Comparison of ENCODE assay signal across 7 cellular contexts in the genomic region with DNA sequence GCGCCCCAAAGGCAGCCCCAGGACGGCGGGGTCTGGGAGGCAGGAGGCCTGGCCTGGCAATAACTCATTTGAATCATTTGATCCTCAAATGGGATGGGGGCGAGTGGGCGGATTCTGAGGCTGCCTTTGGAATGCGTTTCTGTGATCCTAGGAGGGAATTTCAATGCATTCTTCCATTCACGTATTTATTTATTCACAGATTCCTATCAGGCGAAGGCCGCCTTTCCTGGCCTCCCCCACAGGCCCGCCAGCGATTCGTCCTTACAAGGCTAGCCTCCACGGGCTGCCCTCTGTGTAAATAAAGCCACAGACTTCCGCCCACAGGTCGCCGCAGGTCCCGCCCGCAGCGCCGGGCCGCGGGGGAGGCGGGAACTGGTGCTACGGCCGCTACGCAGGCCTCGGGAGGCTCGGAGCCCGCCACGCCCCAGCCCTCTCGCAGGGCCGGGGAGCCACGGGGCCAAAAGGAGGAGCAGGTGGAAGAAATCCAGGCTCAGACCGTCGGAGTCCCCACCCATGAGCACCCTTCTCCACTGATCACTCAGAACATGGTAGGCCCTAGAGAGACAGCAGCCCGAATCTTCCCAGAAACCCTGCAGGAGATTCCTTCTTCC. TPM values are rescaled to one million over a fixed set of nuclear protein-coding genes. Genes with fewer than 3 reads are reported as not detected.
DNase-seq lines count a peak whose midpoint lies in the region; ATAC-seq and TF ChIP-seq lines count a peak whose summit lies in the region.

No MANE protein-coding gene starts in this region.

- whole genome bisulfite sequencing in thymus: 14% methylated on average over 36 of the region's 36 CpGs

- peak overlapping the region; percentile 78 for H3K27ac ChIP-seq in thymus (ENCODE audit: low read depth)

- peak overlapping the region; percentile 86 for H3K4me3 Mint-ChIP-seq in neural crest cell

- ATAC-seq in GM18517 (IDR thresholded peaks at IDR 0.05; ENCODE audit: unreplicated experiment) (peak; percentile 58), HG02852 (IDR thresholded peaks at IDR 0.05; ENCODE audit: unreplicated experiment) (peak; percentile 60)

- H3K27me3 Mint-ChIP-seq in neural crest cell (ENCODE audit: low read depth): no peaks in the 10 kb centered on the region

- no peaks in the 10 kb centered on the region for H3K27me3 ChIP-seq in thymus (ENCODE audit: control insufficient read depth, insufficient read depth)

- peaks cover 12% of the 10 kb centered on the region for H3K4me1 ChIP-seq in thymus (ENCODE audit: control insufficient read depth, insufficient read depth, low read length)

- no peaks in the 10 kb centered on the region for H3K9me3 ChIP-seq in thymus (ENCODE audit: control insufficient read depth)

- no peaks in the 10 kb centered on the region for H3K36me3 ChIP-seq in thymus (ENCODE audit: control insufficient read depth, insufficient read depth)

- H3K9me3 Mint-ChIP-seq in neural crest cell: no peaks in the 10 kb centered on the region

- no peak overlapping the region for H3K27ac Mint-ChIP-seq in neural crest cell (ENCODE audit: unreplicated experiment)

- no peaks in the 10 kb centered on the region for H3K36me3 Mint-ChIP-seq in neural crest cell (ENCODE audit: low read depth)

- peak overlapping the region; percentile 71 for H3K4me3 ChIP-seq in thymus (ENCODE audit: low read length)

- DNase-seq in NOMO-1 (lab: John Stamatoyannopoulos, UW; ENCODE audit: unreplicated experiment in 2 of 2): peak; percentile 64 to 76
- DNase-seq in activated T-helper 9 cell treated with anti-CD3 and anti-CD28 coated beads, Interleukin-2, amount 50 U/mL, for 16 hours (ENCODE audit: low read depth): peak; percentile 45
- DNase-seq in fibroblast of the conjunctiva (ENCODE audit: low read depth): peak; percentile 60
- peak; percentile 34 for DNase-seq in neural crest cell (ENCODE audit: low read depth, low spot score)

- H3K4me1 Mint-ChIP-seq in neural crest cell: peaks cover 56% of the 10 kb centered on the region

- no peak for TF ChIP-seq CTCF in neural crest cell (conservative IDR thresholded peaks at IDR 0.05)

RNA-seq across cellular contexts. Expression of gene JUN, which starts 31.3 kb away (rescaled TPM):
- 28.7 and 29.0 TPM in 2 replicates for total RNA-seq in neural crest cell
- 74.3 TPM for polyA plus RNA-seq in thymus

Comparison
In these comparisons a context has a peak if more than half of its experiments do, and no peak if none do; other contexts are left out.
1. Peak in every context shown above with its lines: DNase-seq, ATAC-seq, H3K4me3 ChIP-seq and H3K27ac ChIP-seq.